In genomic region chr1:173410133-173410793, GRCh38 we compare ENCODE assay signal across 12 cellular contexts.
DNase-seq lines count a peak whose midpoint lies in the region; ATAC-seq and TF ChIP-seq lines count a peak whose summit lies in the region.
"Had no signal": no experiment of that assay in that cellular context is flagged by ENCODE, and none has a peak within 500 bp of the region (broad histone marks: within the 10 kb centered on the region; RNA-seq: fewer than 3 reads in every experiment).

No MANE protein-coding gene starts in this region.

- peaks cover 25% of the 10 kb centered on the region in 2 donors for H3K4me1 Mint-ChIP-seq in effector memory CD8-positive, alpha-beta T cell (ENCODE audit: low read depth in 2 of 2)

- H3K36me3 Mint-ChIP-seq in effector memory CD8-positive, alpha-beta T cell (ENCODE audit: insufficient read depth), result peaks cover 19% of the 10 kb centered on the region

- H3K9me3 Mint-ChIP-seq in effector memory CD8-positive, alpha-beta T cell, result no peaks in the 10 kb centered on the region

- H3K4me3 Mint-ChIP-seq in effector memory CD8-positive, alpha-beta T cell, result peak overlapping the region in 1 of 2 donors; percentile 40

- TF ChIP-seq CTCF in omental fat pad (IDR thresholded peaks at IDR 0.05), result no peak

- H3K27ac Mint-ChIP-seq in effector memory CD8-positive, alpha-beta T cell, result peak overlapping the region; percentile 84 to 89

- DNase-seq in EH (ENCODE audit: low read depth), result peak; percentile 36
- peak; percentile 92 for DNase-seq in LHCN-M2 (ENCODE audit: low read depth)
- peak in 2 of 3 experiments; percentile 6 to 13 for DNase-seq in effector memory CD8-positive, alpha-beta T cell
- DNase-seq in omental fat pad (ENCODE audit: low spot score), result no peak
- no peak for DNase-seq in COR-L47 (lab: John Stamatoyannopoulos, UW)
- DNase-seq in AML-193 (lab: John Stamatoyannopoulos, UW), result no peak
- DNase-seq: GOT3; NCI-H1436; stimulated activated CD4-positive, alpha-beta T cell treated with anti-CD3 and anti-CD28 coated beads, Interleukin-4, amount 100 ng/mL, for 24 hours; SW 1271 had no signal

- no peaks in the 10 kb centered on the region for H3K27me3 Mint-ChIP-seq in effector memory CD8-positive, alpha-beta T cell

- ATAC-seq in GM21717 (IDR thresholded peaks at IDR 0.05; ENCODE audit: unreplicated experiment), result peak; percentile 9
- ATAC-seq in effector memory CD8-positive, alpha-beta T cell (replicated peaks), result peak; percentile 77
- no peak for ATAC-seq in omental fat pad (ENCODE audit: low FRiP score)
- ATAC-seq in GM21447 (IDR thresholded peaks at IDR 0.05; ENCODE audit: unreplicated experiment), result no peak

Comparison
In these comparisons a context has a peak if more than half of its experiments do, and no peak if none do; other contexts are left out.
1. DNase-seq: peak in EH (single experiment), LHCN-M2 (single experiment) and effector memory CD8-positive, alpha-beta T cell (2 of 3); none in omental fat pad (single experiment), COR-L47 (single experiment) and AML-193 (0 of 2).
2. ATAC-seq: peak in GM21717 (single experiment) and effector memory CD8-positive, alpha-beta T cell (single experiment); none in omental fat pad (single experiment) and GM21447 (single experiment).